9 cellular contexts compared by ENCODE assay signal in the genomic region with DNA sequence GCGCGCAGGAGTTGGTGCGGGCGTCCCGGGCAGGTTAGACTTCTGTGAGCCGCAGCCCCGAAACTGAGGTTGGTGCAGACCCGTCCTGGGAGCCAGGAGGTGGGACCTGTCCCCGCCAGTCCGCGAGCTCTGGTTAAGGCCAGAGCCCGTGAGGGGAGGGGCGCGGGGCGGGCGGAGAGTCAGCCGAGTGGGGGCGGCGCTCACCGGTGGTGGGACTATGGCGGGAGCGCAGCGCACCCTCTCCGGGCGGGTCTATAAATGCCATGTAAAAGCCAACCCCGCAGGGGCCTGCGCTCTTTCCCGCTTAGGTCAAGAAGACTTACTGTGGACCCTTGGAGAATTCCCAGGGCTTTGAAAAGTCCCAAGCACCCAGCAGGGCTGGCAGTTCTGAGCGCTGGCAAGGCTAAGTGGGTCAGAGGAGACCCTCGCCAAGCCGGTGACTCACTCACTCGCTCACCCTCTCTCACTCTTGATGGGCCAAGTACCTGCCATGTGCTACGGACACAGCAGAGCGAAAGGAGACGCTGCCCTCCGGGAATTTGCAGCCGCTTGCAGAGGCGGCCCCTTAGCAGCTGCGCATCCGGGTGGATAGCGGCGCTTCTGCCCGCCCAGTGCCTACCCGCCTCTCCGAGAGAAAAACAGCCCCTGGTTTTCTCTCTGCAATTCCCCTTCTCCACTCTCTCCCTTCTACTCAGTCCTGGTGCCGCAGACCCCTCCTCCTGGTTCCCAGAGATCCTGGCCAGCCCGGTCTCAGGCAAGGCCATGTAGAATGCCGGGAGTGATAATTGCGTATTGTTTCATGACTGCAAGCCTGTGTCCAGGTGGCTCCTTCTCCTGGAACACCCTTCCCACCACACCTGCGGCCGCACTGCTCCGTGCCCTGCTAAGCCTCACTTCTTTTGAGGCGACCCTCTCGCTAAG. TPM values are rescaled to one million over a fixed set of nuclear protein-coding genes. Genes with fewer than 3 reads are reported as not detected.
DNase-seq lines count a peak whose midpoint lies in the region; ATAC-seq and TF ChIP-seq lines count a peak whose summit lies in the region.
"Had no signal": no experiment of that assay in that cellular context is flagged by ENCODE, and none has a peak within 500 bp of the region (broad histone marks: within the 10 kb centered on the region; RNA-seq: fewer than 3 reads in every experiment).

A gene (minus strand): TSS at position 110 of the 921 bp plus-strand sequence. CDS start 19,607 bp downstream, outside the sequence.

- H3K36me3 ChIP-seq in effector memory CD4-positive, alpha-beta T cell (ENCODE audit: control insufficient read depth, insufficient read depth, low read length), result no peaks in the 10 kb centered on the region

- no peak within 1 kb of the TSS for H3K4me3 ChIP-seq in effector memory CD4-positive, alpha-beta T cell (ENCODE audit: insufficient read depth, low read depth, low read length, poor library complexity, severe bottlenecking)

- ATAC-seq in left ventricle myocardium superior, result peak; percentile 97

- DNase-seq in HFFc6, result no peak
- DNase-seq in activated naive CD8-positive, alpha-beta T cell treated with anti-CD3 and anti-CD28 coated beads for 36 hours, result peak; percentile 8
- peak; percentile 91 for DNase-seq in left ventricle myocardium superior
- DNase-seq in posterior vena cava (ENCODE audit: low spot score), result peak; percentile 89
- DNase-seq in effector memory CD4-positive, alpha-beta T cell, result no peak
- no peak for DNase-seq in NCI-H128 (lab: John Stamatoyannopoulos, UW; ENCODE audit: unreplicated experiment)
- no peak for DNase-seq in NK-92 (lab: John Stamatoyannopoulos, UW; ENCODE audit: unreplicated experiment)
- DNase-seq in NK-92 treated with Interleukin-12 subunit alpha and Interleukin-12 subunit beta, amount 100 ng/mL, for 24 hours (lab: John Stamatoyannopoulos, UW), result no peak
- DNase-seq: naive B cell had no signal

- H3K27me3 Mint-ChIP-seq in HFFc6 (ENCODE audit: insufficient read depth), result peaks cover 29% of the 10 kb centered on the region
- H3K27me3 Mint-ChIP-seq in activated naive CD8-positive, alpha-beta T cell treated with anti-CD3 and anti-CD28 coated beads for 36 hours, result peaks cover 40% of the 10 kb centered on the region

- H3K27ac ChIP-seq in effector memory CD4-positive, alpha-beta T cell (ENCODE audit: insufficient read depth, low read length, poor library complexity, severe bottlenecking), result no peak within 1 kb of the TSS

- H3K9me3 ChIP-seq in effector memory CD4-positive, alpha-beta T cell (ENCODE audit: control insufficient read depth, low read length), result no peaks in the 10 kb centered on the region

- H3K27me3 ChIP-seq in effector memory CD4-positive, alpha-beta T cell (replicated peaks; ENCODE audit: control insufficient read depth, insufficient read depth, low read length, poor library complexity, severe bottlenecking), result peaks cover 6% of the 10 kb centered on the region

- H3K4me3 Mint-ChIP-seq in HFFc6, result peak within 1 kb of the TSS; percentile 58
- H3K4me3 Mint-ChIP-seq in activated naive CD8-positive, alpha-beta T cell treated with anti-CD3 and anti-CD28 coated beads for 36 hours, result peak within 1 kb of the TSS; percentile 48

- no peaks in the 10 kb centered on the region for H3K36me3 Mint-ChIP-seq in HFFc6 (ENCODE audit: low read depth)
- no peaks in the 10 kb centered on the region for H3K36me3 Mint-ChIP-seq in activated naive CD8-positive, alpha-beta T cell treated with anti-CD3 and anti-CD28 coated beads for 36 hours

- H3K4me1 Mint-ChIP-seq in HFFc6 (ENCODE audit: low read depth), result peaks cover 9% of the 10 kb centered on the region; the same call in 1 of the 2 replicates
- H3K4me1 Mint-ChIP-seq in activated naive CD8-positive, alpha-beta T cell treated with anti-CD3 and anti-CD28 coated beads for 36 hours, result no peaks in the 10 kb centered on the region

- no peaks in the 10 kb centered on the region for H3K4me1 ChIP-seq in effector memory CD4-positive, alpha-beta T cell (ENCODE audit: control insufficient read depth, insufficient read depth, low read length, poor library complexity, severe bottlenecking)

- H3K9me3 Mint-ChIP-seq in HFFc6, result no peaks in the 10 kb centered on the region; the same call in 1 of the 2 replicates
- no peaks in the 10 kb centered on the region for H3K9me3 Mint-ChIP-seq in activated naive CD8-positive, alpha-beta T cell treated with anti-CD3 and anti-CD28 coated beads for 36 hours

- intact Hi-C loops in left ventricle myocardium superior (cut with micrococcal nuclease), result no loop called here
- intact Hi-C loops in posterior vena cava (cut with DNase I), result no loop called here

- no peak for TF ChIP-seq CTCF in HFFc6 (IDR thresholded peaks at IDR 0.05)

- no peak within 1 kb of the TSS for H3K27ac Mint-ChIP-seq in HFFc6
- H3K27ac Mint-ChIP-seq in activated naive CD8-positive, alpha-beta T cell treated with anti-CD3 and anti-CD28 coated beads for 36 hours, result no peak within 1 kb of the TSS

RNA-seq across cellular contexts. Expression of the gene that starts here (rescaled TPM):
- under 1 TPM in 1 of 6 experiments, not detected in 5; 0.05 TPM for total RNA-seq in HFFc6 (2021; fragmentation: NEBNext Ultra II Directional; extraction: Animal tissue kit (Norgen Biotek cat#: 25700))
- not detected for total RNA-seq in activated naive CD8-positive, alpha-beta T cell treated with anti-CD3 and anti-CD28 coated beads for 36 hours
- 16.6 TPM for total RNA-seq in left ventricle myocardium superior
- total RNA-seq in posterior vena cava, result 10 to 100 TPM in 1 of 2 donors, 1 to 10 TPM in 1; 5.6 to 12.4 TPM

Comparison
In these comparisons a context has a peak if more than half of its experiments do, and no peak if none do; other contexts are left out.
1. RNA of the gene that starts here (total RNA-seq): 16.6 TPM in left ventricle myocardium superior (single experiment) and 5.6 to 12.4 TPM in posterior vena cava; not detected in activated naive CD8-positive, alpha-beta T cell treated with anti-CD3 and anti-CD28 coated beads for 36 hours and 0.05 TPM in HFFc6; every median in the first group is over 4 times any median in the second.
2. Peak in DNase-seq in activated naive CD8-positive, alpha-beta T cell treated with anti-CD3 and anti-CD28 coated beads for 36 hours; RNA of the gene not detected or under 1 TPM.
3. DNase-seq: peak in left ventricle myocardium superior (single experiment) and posterior vena cava (single experiment); none in HFFc6 (single experiment), effector memory CD4-positive, alpha-beta T cell (0 of 3), NCI-H128 (single experiment), NK-92 (single experiment) and NK-92 treated with Interleukin-12 subunit alpha and Interleukin-12 subunit beta, amount 100 ng/mL, for 24 hours (single experiment).